ENCODE assay signal across 9 cellular contexts in genomic region chrX:111168314-111168713, GRCh38.
DNase-seq lines count a peak whose midpoint lies in the region; ATAC-seq, FAIRE-seq and TF ChIP-seq lines count a peak whose summit lies in the region.
"Had no signal": no experiment of that assay in that cellular context is flagged by ENCODE, and none has a peak within 500 bp of the region (broad histone marks: within the 10 kb centered on the region; RNA-seq: fewer than 3 reads in every experiment).

No MANE protein-coding gene starts in this region.

- H3K4me1 ChIP-seq in small intestine (ENCODE audit: control insufficient read depth in 2 of 2, insufficient read depth in 1 of 2, low read depth in 1 of 2, low read length in 1 of 2), result no peaks in the 10 kb centered on the region

- H3K27me3 ChIP-seq in dorsolateral prefrontal cortex (peaks cover 0 to 85% (median 18%) of the 10 kb centered on the region in 45 donors), small intestine (ENCODE audit: control insufficient read depth in 2 of 2, insufficient read depth in 2 of 2, low read length in 2 of 2) (no peaks in the 10 kb centered on the region)

- ATAC-seq in left ventricle myocardium superior, result no peak

- H3K4me3 ChIP-seq in dorsolateral prefrontal cortex (no peak overlapping the region), small intestine (ENCODE audit: low read depth in 1 of 2, low read length in 2 of 2) (no peak overlapping the region)

- H3K9me3 ChIP-seq in small intestine (ENCODE audit: control insufficient read depth, low read depth), result no peaks in the 10 kb centered on the region

- no peak for FAIRE-seq in small intestine (lab: Jason Lieb, UNC)

- peak in 44 of 56 donors; percentile 10 to 63 (median 32) for TF ChIP-seq CTCF in dorsolateral prefrontal cortex (IDR thresholded peaks at IDR 0.05 in 54 of 56, conservative IDR thresholded peaks at IDR 0.05 in 2 of 56; ENCODE audit: low read depth in 1 of 56, partially characterized antibody in 56 of 56)

- peak; percentile 2 for DNase-seq in SIG-M5 treated with dmso at 0.1 percent for 504 hours (lab: John Stamatoyannopoulos, UW; ENCODE audit: unreplicated experiment)
- DNase-seq in SIG-M5 (lab: John Stamatoyannopoulos, UW), result no peak
- DNase-seq in NCI-H460 (ENCODE audit: extremely low read depth, low read depth), result peak; percentile 14
- peak in 1 of 10 donors; percentile 24 for DNase-seq in dorsolateral prefrontal cortex
- peak; percentile 35 for DNase-seq in small intestine
- DNase-seq in activated gamma-delta T cell treated with Interleukin-2 at 50 U/mL for 16 hours, result no peak
- DNase-seq in left ventricle myocardium superior, result no peak
- DNase-seq in kidney glomerular epithelial cell (lab: John Stamatoyannopoulos, UW), result no peak
- DNase-seq: CD8-positive, alpha-beta memory T cell had no signal

- H3K27ac ChIP-seq in dorsolateral prefrontal cortex (no peak overlapping the region), small intestine (ENCODE audit: low read depth in 1 of 2, low read length in 1 of 2) (no peak overlapping the region)

- WGBS in small intestine, 3 donors, result 56 to 78% (median 78%) methylated on average over 2 of the region's 2 CpGs

- intact Hi-C loops in dorsolateral prefrontal cortex (cut with DNase I) (loop anchor here (5.0 to 10.0 kb wide), 3 partner anchors 74 to 276 kb away; no protein-coding TSS in a partner anchor), left ventricle myocardium superior (cut with micrococcal nuclease) (no loop called here)

- H3K36me3 ChIP-seq in small intestine (ENCODE audit: control insufficient read depth in 2 of 2, insufficient read depth in 2 of 2, low read length in 2 of 2), result no peaks in the 10 kb centered on the region

Comparison
In these comparisons a context has a peak if more than half of its experiments do, and no peak if none do; other contexts are left out.
1. DNase-seq: peak in SIG-M5 treated with dmso at 0.1 percent for 504 hours (single experiment), NCI-H460 (single experiment) and small intestine (single experiment); none in SIG-M5 (single experiment), activated gamma-delta T cell treated with Interleukin-2 at 50 U/mL for 16 hours (single experiment), left ventricle myocardium superior (single experiment) and kidney glomerular epithelial cell (single experiment).